Comparison of ENCODE assay signal across 1 cellular context in the genomic region with DNA sequence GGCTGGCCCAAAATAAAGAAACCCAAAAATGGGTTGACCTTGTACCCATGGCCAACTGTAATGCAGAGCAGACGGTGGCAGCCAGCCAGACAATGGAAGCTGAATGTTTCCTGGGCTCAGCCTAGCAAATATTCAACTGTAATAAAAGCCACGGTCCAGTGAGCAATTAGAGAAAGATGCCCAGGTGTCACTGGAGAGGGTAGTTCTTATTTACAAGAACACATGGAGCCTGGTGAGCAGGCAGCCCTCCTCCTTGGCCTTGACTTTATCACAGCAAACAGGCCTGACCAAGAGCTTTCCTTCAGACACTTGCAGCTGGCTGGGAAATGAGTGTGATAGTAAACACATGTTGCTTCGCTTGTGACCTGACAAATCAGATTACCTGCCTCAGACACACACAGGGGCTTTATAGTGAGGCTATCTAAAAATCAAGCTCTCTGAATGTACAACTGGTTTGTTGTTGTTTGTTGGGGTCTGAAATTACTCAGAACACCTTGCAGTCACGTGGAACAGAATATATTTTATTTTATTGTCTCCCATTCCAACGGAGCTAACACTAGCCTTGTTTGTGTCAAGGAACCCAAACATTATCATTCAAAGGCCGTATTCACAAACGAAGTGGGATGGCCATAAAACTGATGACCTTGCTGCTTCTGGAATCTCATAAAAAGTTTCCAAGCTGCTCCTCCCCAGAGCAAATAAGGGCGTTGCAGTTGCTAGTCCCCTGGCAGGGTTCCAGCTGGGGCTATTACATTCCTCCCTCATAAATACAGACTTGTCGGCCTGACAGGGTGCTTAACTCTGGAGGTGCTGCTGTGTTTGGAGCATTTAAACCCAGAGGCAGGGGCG.
A peak's percentile ranks its signal among the peaks of the same experiment; 100 is the strongest.
TF ChIP-seq lines count a peak whose summit lies in the region.

No MANE protein-coding gene starts in this region.

TF ChIP-seq in HepG2, 621 proteins besides CTCF, POLR2A, EP300 and RAD21 (continued from another document and continues in another):
- TF ChIP-seq ZNF383 (CRISPR knock-in tag; IDR thresholded peaks at IDR 0.05; ENCODE audit: borderline replicate concordance) (0 out of 2 replicates have a peak, but pooled peaks have one; percentile 49), PHF20 (CRISPR knock-in tag; IDR thresholded peaks at IDR 0.05) (no peak), JUNB (CRISPR knock-in tag; IDR thresholded peaks at IDR 0.05; ENCODE audit: borderline replicate concordance) (no peak), ZNF510 (CRISPR knock-in tag; IDR thresholded peaks at IDR 0.05; ENCODE audit: low read depth) (peak; percentile 75; the same call in 1 of the 2 replicates), TEAD3 (CRISPR knock-in tag; optimal IDR thresholded peaks at IDR 0.05; ENCODE audit: borderline replicate concordance) (peak; percentile 52), TCF12 (IDR thresholded peaks at IDR 0.05) (no peak), TCF12 (CRISPR knock-in tag; IDR thresholded peaks at IDR 0.05) (no peak), SMC3 (IDR thresholded peaks at IDR 0.05; ENCODE audit: low read length) (no peak), ZNF350 (CRISPR knock-in tag; IDR thresholded peaks at IDR 0.05; ENCODE audit: borderline replicate concordance, low read depth) (no peak; the same call in 1 of the 2 replicates), MIXL1 (CRISPR knock-in tag; IDR thresholded peaks at IDR 0.05) (0 out of 2 replicates have a peak, but pooled peaks have one; percentile 23), ZEB1 (IDR thresholded peaks at IDR 0.05; ENCODE audit: insufficient replicate concordance, low read depth) (peak; percentile 26), DPF2 (CRISPR knock-in tag; IDR thresholded peaks at IDR 0.05; ENCODE audit: borderline replicate concordance, low read depth) (peak; percentile 52; the same call in 1 of the 2 replicates), NR2F1 (CRISPR knock-in tag; IDR thresholded peaks at IDR 0.05) (no peak), MTF2 (CRISPR knock-in tag; IDR thresholded peaks at IDR 0.05; ENCODE audit: borderline replicate concordance) (no peak), ZNF33A (CRISPR knock-in tag; IDR thresholded peaks at IDR 0.05; ENCODE audit: borderline replicate concordance) (no peak), NAIF1 (CRISPR knock-in tag; IDR thresholded peaks at IDR 0.05; ENCODE audit: borderline replicate concordance) (0 out of 2 replicates have a peak, but pooled peaks have one; percentile 21), ARID2 (CRISPR knock-in tag; IDR thresholded peaks at IDR 0.05; ENCODE audit: borderline replicate concordance) (no peak), ZNF644 (CRISPR knock-in tag; IDR thresholded peaks at IDR 0.05; ENCODE audit: low read depth) (peak; percentile 79; the same call in 1 of the 2 replicates), CHD2 (IDR thresholded peaks at IDR 0.05; ENCODE audit: low read depth, low read length) (no peak), HOXA9 (CRISPR knock-in tag; IDR thresholded peaks at IDR 0.05; ENCODE audit: borderline replicate concordance) (no peak), ATAD3A (CRISPR knock-in tag; IDR thresholded peaks at IDR 0.05) (no peak), ZNF337 (CRISPR knock-in tag; IDR thresholded peaks at IDR 0.05; ENCODE audit: borderline replicate concordance, low read depth) (no peak), KLF15 (CRISPR knock-in tag; IDR thresholded peaks at IDR 0.05; ENCODE audit: borderline replicate concordance) (no peak), ZFP41 (CRISPR knock-in tag; IDR thresholded peaks at IDR 0.05; ENCODE audit: borderline replicate concordance) (no peak), ISX (CRISPR knock-in tag; conservative IDR thresholded peaks at IDR 0.05) (no peak), ZNF589 (CRISPR knock-in tag; conservative IDR thresholded peaks at IDR 0.05) (no peak), ZNF678 (CRISPR knock-in tag; IDR thresholded peaks at IDR 0.05) (no peak)
- TF ChIP-seq, protein P1, sequence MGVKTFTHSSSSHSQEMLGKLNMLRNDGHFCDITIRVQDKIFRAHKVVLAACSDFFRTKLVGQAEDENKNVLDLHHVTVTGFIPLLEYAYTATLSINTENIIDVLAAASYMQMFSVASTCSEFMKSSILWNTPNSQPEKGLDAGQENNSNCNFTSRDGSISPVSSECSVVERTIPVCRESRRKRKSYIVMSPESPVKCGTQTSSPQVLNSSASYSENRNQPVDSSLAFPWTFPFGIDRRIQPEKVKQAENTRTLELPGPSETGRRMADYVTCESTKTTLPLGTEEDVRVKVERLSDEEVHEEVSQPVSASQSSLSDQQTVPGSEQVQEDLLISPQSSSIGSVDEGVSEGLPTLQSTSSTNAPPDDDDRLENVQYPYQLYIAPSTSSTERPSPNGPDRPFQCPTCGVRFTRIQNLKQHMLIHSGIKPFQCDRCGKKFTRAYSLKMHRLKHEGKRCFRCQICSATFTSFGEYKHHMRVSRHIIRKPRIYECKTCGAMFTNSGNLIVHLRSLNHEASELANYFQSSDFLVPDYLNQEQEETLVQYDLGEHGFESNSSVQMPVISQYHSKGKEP (CRISPR knock-in tag; IDR thresholded peaks at IDR 0.05), result no peak
- TF ChIP-seq, protein P2, sequence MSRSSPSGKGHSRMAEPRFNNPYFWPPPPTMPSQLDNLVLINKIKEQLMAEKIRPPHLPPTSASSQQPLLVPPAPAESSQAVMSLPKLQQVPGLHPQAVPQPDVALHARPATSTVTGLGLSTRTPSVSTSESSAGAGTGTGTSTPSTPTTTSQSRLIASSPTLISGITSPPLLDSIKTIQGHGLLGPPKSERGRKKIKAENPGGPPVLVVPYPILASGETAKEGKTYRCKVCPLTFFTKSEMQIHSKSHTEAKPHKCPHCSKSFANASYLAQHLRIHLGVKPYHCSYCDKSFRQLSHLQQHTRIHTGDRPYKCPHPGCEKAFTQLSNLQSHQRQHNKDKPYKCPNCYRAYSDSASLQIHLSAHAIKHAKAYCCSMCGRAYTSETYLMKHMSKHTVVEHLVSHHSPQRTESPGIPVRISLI (CRISPR knock-in tag; IDR thresholded peaks at IDR 0.05; ENCODE audit: borderline replicate concordance), result peak; percentile 68
- TF ChIP-seq, protein P3, sequence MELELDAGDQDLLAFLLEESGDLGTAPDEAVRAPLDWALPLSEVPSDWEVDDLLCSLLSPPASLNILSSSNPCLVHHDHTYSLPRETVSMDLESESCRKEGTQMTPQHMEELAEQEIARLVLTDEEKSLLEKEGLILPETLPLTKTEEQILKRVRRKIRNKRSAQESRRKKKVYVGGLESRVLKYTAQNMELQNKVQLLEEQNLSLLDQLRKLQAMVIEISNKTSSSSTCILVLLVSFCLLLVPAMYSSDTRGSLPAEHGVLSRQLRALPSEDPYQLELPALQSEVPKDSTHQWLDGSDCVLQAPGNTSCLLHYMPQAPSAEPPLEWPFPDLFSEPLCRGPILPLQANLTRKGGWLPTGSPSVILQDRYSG (CRISPR knock-in tag; IDR thresholded peaks at IDR 0.05), result no peak
- TF ChIP-seq, protein P4, sequence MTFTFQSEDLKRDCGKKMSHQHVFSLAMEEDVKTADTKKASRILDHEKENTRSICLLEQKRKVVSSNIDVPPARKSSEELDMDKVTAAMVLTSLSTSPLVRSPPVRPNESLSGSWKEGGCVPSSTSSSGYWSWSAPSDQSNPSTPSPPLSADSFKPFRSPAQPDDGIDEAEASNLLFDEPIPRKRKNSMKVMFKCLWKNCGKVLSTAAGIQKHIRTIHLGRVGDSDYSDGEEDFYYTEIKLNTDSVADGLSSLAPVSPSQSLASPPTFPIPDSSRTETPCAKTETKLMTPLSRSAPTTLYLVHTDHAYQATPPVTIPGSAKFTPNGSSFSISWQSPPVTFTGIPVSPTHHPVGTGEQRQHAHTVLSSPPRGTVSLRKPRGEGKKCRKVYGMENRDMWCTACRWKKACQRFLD (CRISPR knock-in tag; IDR thresholded peaks at IDR 0.05; ENCODE audit: borderline replicate concordance), result no peak
- TF ChIP-seq, protein P5, sequence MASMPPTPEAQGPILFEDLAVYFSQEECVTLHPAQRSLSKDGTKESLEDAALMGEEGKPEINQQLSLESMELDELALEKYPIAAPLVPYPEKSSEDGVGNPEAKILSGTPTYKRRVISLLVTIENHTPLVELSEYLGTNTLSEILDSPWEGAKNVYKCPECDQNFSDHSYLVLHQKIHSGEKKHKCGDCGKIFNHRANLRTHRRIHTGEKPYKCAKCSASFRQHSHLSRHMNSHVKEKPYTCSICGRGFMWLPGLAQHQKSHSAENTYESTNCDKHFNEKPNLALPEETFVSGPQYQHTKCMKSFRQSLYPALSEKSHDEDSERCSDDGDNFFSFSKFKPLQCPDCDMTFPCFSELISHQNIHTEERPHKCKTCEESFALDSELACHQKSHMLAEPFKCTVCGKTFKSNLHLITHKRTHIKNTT (CRISPR knock-in tag; IDR thresholded peaks at IDR 0.05), result no peak
- TF ChIP-seq, protein P6, sequence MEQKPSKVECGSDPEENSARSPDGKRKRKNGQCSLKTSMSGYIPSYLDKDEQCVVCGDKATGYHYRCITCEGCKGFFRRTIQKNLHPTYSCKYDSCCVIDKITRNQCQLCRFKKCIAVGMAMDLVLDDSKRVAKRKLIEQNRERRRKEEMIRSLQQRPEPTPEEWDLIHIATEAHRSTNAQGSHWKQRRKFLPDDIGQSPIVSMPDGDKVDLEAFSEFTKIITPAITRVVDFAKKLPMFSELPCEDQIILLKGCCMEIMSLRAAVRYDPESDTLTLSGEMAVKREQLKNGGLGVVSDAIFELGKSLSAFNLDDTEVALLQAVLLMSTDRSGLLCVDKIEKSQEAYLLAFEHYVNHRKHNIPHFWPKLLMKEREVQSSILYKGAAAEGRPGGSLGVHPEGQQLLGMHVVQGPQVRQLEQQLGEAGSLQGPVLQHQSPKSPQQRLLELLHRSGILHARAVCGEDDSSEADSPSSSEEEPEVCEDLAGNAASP (CRISPR knock-in tag; IDR thresholded peaks at IDR 0.05; ENCODE audit: borderline replicate concordance), result no peak
- TF ChIP-seq, protein P7, sequence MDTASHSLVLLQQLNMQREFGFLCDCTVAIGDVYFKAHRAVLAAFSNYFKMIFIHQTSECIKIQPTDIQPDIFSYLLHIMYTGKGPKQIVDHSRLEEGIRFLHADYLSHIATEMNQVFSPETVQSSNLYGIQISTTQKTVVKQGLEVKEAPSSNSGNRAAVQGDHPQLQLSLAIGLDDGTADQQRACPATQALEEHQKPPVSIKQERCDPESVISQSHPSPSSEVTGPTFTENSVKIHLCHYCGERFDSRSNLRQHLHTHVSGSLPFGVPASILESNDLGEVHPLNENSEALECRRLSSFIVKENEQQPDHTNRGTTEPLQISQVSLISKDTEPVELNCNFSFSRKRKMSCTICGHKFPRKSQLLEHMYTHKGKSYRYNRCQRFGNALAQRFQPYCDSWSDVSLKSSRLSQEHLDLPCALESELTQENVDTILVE (CRISPR knock-in tag; IDR thresholded peaks at IDR 0.05), result 0 out of 2 replicates have a peak, but pooled peaks have one; percentile 19
- TF ChIP-seq, protein P8, sequence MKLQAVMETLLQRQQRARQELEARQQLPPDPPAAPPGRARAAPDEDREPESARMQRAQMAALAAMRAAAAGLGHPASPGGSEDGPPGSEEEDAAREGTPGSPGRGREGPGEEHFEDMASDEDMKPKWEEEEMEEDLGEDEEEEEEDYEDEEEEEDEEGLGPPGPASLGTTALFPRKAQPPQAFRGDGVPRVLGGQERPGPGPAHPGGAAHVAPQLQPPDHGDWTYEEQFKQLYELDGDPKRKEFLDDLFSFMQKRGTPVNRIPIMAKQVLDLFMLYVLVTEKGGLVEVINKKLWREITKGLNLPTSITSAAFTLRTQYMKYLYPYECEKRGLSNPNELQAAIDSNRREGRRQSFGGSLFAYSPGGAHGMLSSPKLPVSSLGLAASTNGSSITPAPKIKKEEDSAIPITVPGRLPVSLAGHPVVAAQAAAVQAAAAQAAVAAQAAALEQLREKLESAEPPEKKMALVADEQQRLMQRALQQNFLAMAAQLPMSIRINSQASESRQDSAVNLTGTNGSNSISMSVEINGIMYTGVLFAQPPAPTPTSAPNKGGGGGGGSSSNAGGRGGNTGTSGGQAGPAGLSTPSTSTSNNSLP (IDR thresholded peaks at IDR 0.05; ENCODE audit: low read depth, low read length), result 0 out of 2 replicates have a peak, but pooled peaks have one; percentile 33
- TF ChIP-seq, protein P9, sequence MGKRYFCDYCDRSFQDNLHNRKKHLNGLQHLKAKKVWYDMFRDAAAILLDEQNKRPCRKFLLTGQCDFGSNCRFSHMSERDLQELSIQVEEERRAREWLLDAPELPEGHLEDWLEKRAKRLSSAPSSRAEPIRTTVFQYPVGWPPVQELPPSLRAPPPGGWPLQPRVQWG (CRISPR knock-in tag; IDR thresholded peaks at IDR 0.05; ENCODE audit: borderline replicate concordance, low read depth), result no peak
- TF ChIP-seq, protein P10, sequence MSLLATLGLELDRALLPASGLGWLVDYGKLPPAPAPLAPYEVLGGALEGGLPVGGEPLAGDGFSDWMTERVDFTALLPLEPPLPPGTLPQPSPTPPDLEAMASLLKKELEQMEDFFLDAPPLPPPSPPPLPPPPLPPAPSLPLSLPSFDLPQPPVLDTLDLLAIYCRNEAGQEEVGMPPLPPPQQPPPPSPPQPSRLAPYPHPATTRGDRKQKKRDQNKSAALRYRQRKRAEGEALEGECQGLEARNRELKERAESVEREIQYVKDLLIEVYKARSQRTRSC (CRISPR knock-in tag; IDR thresholded peaks at IDR 0.05; ENCODE audit: low read depth), result no peak
- TF ChIP-seq, protein P11, sequence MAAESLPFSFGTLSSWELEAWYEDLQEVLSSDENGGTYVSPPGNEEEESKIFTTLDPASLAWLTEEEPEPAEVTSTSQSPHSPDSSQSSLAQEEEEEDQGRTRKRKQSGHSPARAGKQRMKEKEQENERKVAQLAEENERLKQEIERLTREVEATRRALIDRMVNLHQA (CRISPR knock-in tag; IDR thresholded peaks at IDR 0.05), result no peak
- TF ChIP-seq, protein P12, sequence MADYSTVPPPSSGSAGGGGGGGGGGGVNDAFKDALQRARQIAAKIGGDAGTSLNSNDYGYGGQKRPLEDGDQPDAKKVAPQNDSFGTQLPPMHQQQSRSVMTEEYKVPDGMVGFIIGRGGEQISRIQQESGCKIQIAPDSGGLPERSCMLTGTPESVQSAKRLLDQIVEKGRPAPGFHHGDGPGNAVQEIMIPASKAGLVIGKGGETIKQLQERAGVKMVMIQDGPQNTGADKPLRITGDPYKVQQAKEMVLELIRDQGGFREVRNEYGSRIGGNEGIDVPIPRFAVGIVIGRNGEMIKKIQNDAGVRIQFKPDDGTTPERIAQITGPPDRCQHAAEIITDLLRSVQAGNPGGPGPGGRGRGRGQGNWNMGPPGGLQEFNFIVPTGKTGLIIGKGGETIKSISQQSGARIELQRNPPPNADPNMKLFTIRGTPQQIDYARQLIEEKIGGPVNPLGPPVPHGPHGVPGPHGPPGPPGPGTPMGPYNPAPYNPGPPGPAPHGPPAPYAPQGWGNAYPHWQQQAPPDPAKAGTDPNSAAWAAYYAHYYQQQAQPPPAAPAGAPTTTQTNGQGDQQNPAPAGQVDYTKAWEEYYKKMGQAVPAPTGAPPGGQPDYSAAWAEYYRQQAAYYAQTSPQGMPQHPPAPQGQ (CRISPR knock-in tag; IDR thresholded peaks at IDR 0.05; ENCODE audit: borderline replicate concordance), result no peak
- TF ChIP-seq, protein P13, sequence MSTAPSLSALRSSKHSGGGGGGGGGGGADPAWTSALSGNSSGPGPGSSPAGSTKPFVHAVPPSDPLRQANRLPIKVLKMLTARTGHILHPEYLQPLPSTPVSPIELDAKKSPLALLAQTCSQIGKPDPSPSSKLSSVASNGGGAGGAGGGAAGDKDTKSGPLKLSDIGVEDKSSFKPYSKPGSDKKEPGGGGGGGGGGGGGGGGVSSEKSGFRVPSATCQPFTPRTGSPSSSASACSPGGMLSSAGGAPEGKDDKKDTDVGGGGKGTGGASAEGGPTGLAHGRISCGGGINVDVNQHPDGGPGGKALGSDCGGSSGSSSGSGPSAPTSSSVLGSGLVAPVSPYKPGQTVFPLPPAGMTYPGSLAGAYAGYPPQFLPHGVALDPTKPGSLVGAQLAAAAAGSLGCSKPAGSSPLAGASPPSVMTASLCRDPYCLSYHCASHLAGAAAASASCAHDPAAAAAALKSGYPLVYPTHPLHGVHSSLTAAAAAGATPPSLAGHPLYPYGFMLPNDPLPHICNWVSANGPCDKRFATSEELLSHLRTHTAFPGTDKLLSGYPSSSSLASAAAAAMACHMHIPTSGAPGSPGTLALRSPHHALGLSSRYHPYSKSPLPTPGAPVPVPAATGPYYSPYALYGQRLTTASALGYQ (CRISPR knock-in tag; IDR thresholded peaks at IDR 0.05), result peak; percentile 69; the same call in 1 of the 2 replicates
